8 cellular contexts compared by ENCODE assay signal in genomic region chr10:69802424-69803161, GRCh38. TPM values are rescaled to one million over a fixed set of nuclear protein-coding genes. Genes with fewer than 3 reads are reported as not detected.
DNase-seq lines count a peak whose midpoint lies in the region; ATAC-seq and TF ChIP-seq lines count a peak whose summit lies in the region.

No MANE protein-coding gene starts in this region.

- peak overlapping the region; percentile 59 to 85 for H3K18ac ChIP-seq in mesenchymal stem cell (ENCODE audit: low read depth in 1 of 2, low read length in 2 of 2)

- ATAC-seq in GM18868 (IDR thresholded peaks at IDR 0.05; ENCODE audit: unreplicated experiment) = no peak
- no peak for ATAC-seq in GM18867 (IDR thresholded peaks at IDR 0.05; ENCODE audit: unreplicated experiment)
- ATAC-seq in HG02884 (IDR thresholded peaks at IDR 0.05; ENCODE audit: unreplicated experiment) = no peak

- no peaks in the 10 kb centered on the region for H3K79me1 ChIP-seq in mesenchymal stem cell (replicated peaks; ENCODE audit: low read length, poor library complexity, severe bottlenecking)

- H3K9me3 Mint-ChIP-seq in endodermal cell = no peaks in the 10 kb centered on the region

- peak overlapping the region; percentile 38 for H3K9ac ChIP-seq in endodermal cell (ENCODE audit: extremely low read depth, low read length, poor library complexity, severe bottlenecking)
- H3K9ac ChIP-seq in mesenchymal stem cell (ENCODE audit: low read length) = peak overlapping the region; percentile 89

- no peaks in the 10 kb centered on the region for H3K27me3 ChIP-seq in MG63
- H3K27me3 ChIP-seq in endodermal cell (ENCODE audit: control insufficient read depth, insufficient read depth, low read length, poor library complexity, severe bottlenecking) = peaks cover 12% of the 10 kb centered on the region
- H3K27me3 ChIP-seq in mesenchymal stem cell (ENCODE audit: control insufficient read depth in 1 of 2, insufficient read depth in 1 of 2, low read length in 2 of 2) = peaks cover 0 to 7% of the 10 kb centered on the region in 2 experiments

- H3K27ac Mint-ChIP-seq in endodermal cell = no peak overlapping the region

- H3K4me3 Mint-ChIP-seq in endodermal cell = peak overlapping the region; percentile 74

- H3K4me1 Mint-ChIP-seq in endodermal cell = peaks cover 39% of the 10 kb centered on the region

- 0% methylated on average over 25 to 80 of the region's 80 CpGs for WGBS in endodermal cell (ENCODE audit: insufficient coverage in 1 of 2, insufficient read length in 1 of 2), 2 experiments
- WGBS in mesenchymal stem cell = under 1% methylated on average over 64 of the region's 80 CpGs

- H3K14ac ChIP-seq in mesenchymal stem cell (ENCODE audit: low read length in 2 of 2) = peak overlapping the region in 1 of 2 experiments; percentile 69

- no peak overlapping the region for H4K8ac ChIP-seq in mesenchymal stem cell (ENCODE audit: low read length)

- H4K91ac ChIP-seq in mesenchymal stem cell (ENCODE audit: low read length) = peak overlapping the region; percentile 59

- peaks cover 31% of the 10 kb centered on the region for H3K27me3 Mint-ChIP-seq in endodermal cell (ENCODE audit: insufficient read depth)

- in situ Hi-C loops in GM13977 (cut with MboI; ENCODE audit: low pct_unique_long_range_greater_than_20kb, low sequenced_read_pairs, unreplicated experiment) = no loop called here

- DNase-seq in MG63 (peak; percentile 50), endodermal cell (peak; percentile 81), mesenchymal stem cell (peak; percentile 73), GM13977 (ENCODE audit: low spot score) (no peak)

- peak overlapping the region; percentile 54 for H2BK5ac ChIP-seq in mesenchymal stem cell (ENCODE audit: low read depth, low read length, poor library complexity, severe bottlenecking)

- peak overlapping the region; percentile 75 for H3K4me2 ChIP-seq in mesenchymal stem cell (ENCODE audit: low read length, poor library complexity, severe bottlenecking)

- peak overlapping the region; percentile 31 for H2BK15ac ChIP-seq in mesenchymal stem cell (ENCODE audit: low read depth, poor library complexity, severe bottlenecking)

- H3K27ac ChIP-seq in 22Rv1 (no peak overlapping the region), endodermal cell (ENCODE audit: low read depth, low read length) (no peak overlapping the region), mesenchymal stem cell (ENCODE audit: low read length, poor library complexity, severe bottlenecking) (no peak overlapping the region)

- H3K4me3 ChIP-seq in MG63 = peak overlapping the region; percentile 59
- H3K4me3 ChIP-seq in endodermal cell (ENCODE audit: low read length) = peak overlapping the region; percentile 89
- H3K4me3 ChIP-seq in mesenchymal stem cell (ENCODE audit: insufficient read depth in 1 of 2, low read depth in 1 of 2, low read length in 2 of 2) = peak overlapping the region; percentile 82 to 86

- no peaks in the 10 kb centered on the region for H3K36me3 ChIP-seq in MG63
- H3K36me3 ChIP-seq in endodermal cell (ENCODE audit: control insufficient read depth, insufficient read depth, low read length) = no peaks in the 10 kb centered on the region
- H3K36me3 ChIP-seq in mesenchymal stem cell (ENCODE audit: control insufficient read depth in 1 of 2, insufficient read depth in 2 of 2, low read depth in 1 of 2, low read length in 2 of 2) = no peaks in the 10 kb centered on the region

- no peaks in the 10 kb centered on the region for H3K36me3 Mint-ChIP-seq in endodermal cell (ENCODE audit: low read depth)

- peak overlapping the region in 1 of 2 experiments; percentile 86 for H3K4ac ChIP-seq in mesenchymal stem cell (ENCODE audit: low read depth in 1 of 2, low read length in 2 of 2)

- TF ChIP-seq CTCF in 22Rv1 (IDR thresholded peaks at IDR 0.05) (peak; percentile 11; the same call in 1 of the 2 replicates), endodermal cell (conservative IDR thresholded peaks at IDR 0.05) (peak; percentile 53), GM13977 (IDR thresholded peaks at IDR 0.05; ENCODE audit: extremely low read depth, insufficient read depth, missing control alignments) (no peak)

- H3K23ac ChIP-seq in mesenchymal stem cell (ENCODE audit: low read length in 2 of 2) = peak overlapping the region; percentile 55 to 85

- H3K4me1 ChIP-seq in endodermal cell (ENCODE audit: control insufficient read depth, insufficient read depth, low read length) (peaks cover 4% of the 10 kb centered on the region), mesenchymal stem cell (ENCODE audit: control insufficient read depth, insufficient read depth, low read depth, low read length) (peaks cover 31% of the 10 kb centered on the region)

- H2BK120ac ChIP-seq in mesenchymal stem cell (ENCODE audit: low read depth, low read length) = no peak overlapping the region

- H2BK12ac ChIP-seq in mesenchymal stem cell (ENCODE audit: low read length in 2 of 2) = peak overlapping the region; percentile 70 to 77

- H2AK5ac ChIP-seq in mesenchymal stem cell (ENCODE audit: low read length, severe bottlenecking) = no peak overlapping the region

- no peaks in the 10 kb centered on the region for H3K9me3 ChIP-seq in MG63
- no peaks in the 10 kb centered on the region for H3K9me3 ChIP-seq in endodermal cell (ENCODE audit: control insufficient read depth, low read length)
- H3K9me3 ChIP-seq in mesenchymal stem cell (ENCODE audit: control insufficient read depth, low read length) = no peaks in the 10 kb centered on the region

- peak overlapping the region; percentile 62 for H2AFZ ChIP-seq in mesenchymal stem cell (ENCODE audit: low read depth, low read length)

RNA-seq across cellular contexts. Expression of gene COL13A1, which starts 0.9 kb away (rescaled TPM):
- 8.6 and 9.1 TPM in 2 replicates for total RNA-seq in MG63 (2014; rRNA removed; shearing (Covaris generic); ENCODE audit: low replicate concordance)
- 10 to 100 TPM; 15.9 to 20.7 TPM for total RNA-seq in endodermal cell
- polyA plus RNA-seq in endodermal cell (2013, experiment 1 of 2) = 5.3 TPM
- 7.2 TPM for polyA plus RNA-seq in endodermal cell (2013, experiment 2 of 2)
- polyA plus RNA-seq in mesenchymal stem cell (2013, experiment 1 of 2) = 11.4 TPM
- polyA plus RNA-seq in mesenchymal stem cell (2013, experiment 2 of 2) = 11.1 TPM
